ENCODE assay signal across 13 cellular contexts in the genomic region with DNA sequence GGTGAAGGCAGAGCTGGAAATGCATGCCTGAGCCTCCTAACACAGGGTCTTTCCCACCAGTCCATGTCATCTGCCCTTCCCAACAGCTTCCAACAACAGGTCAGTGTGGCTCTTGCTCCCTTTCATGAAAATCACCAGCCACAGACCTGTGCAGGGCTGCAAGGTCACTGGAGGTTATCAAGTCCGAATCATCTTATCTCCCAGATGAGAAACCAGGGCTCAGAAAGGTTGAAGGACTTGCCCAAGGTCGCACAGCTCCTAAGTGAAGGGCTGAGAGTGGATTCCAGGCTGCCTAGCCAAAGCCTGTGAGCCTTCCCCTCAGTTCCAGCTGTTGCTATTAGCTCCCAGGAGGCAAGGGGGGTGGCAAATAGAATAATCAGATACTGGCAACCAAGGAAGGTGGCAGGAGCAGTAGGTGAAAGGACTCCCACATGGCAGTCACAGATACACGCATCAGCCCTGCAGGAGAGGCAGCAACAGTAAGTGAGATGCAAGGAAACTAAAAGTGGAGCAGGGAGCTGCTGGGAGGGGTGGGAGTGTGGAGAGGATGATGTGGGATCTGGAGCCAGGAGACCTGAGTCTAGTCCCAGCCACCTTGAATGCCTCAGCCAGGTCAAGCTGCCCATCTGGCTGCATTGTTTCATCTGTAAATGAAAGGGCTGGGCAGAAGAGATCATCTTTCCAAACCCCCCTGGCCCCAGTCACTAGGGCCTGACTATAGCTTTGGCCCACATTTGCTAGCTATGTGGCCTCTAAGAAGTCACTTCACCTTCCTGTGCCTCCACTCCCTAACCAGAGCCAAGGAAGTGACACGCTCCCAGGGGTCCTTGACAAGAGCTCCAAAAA.
DNase-seq lines count a peak whose midpoint lies in the region; TF ChIP-seq lines count a peak whose summit lies in the region.
"Had no signal": no experiment of that assay in that cellular context is flagged by ENCODE, and none has a peak within 500 bp of the region (broad histone marks: within the 10 kb centered on the region; RNA-seq: fewer than 3 reads in every experiment).

No MANE protein-coding gene starts in this region.

- intact Hi-C loops in stomach (cut with DNase I; ENCODE audit: low total_unique reads): no loop called here

- CTCF ChIA-PET in SK-N-SH (lab: Yijun Ruan, JAX): interaction anchor here (0.6 to 1.3 kb wide), 4 partner anchors 11 to 24 kb away, joined by 3 to 5 read pairs (median 3); no protein-coding TSS in a partner anchor

- POLR2A ChIA-PET in SK-N-SH (lab: Yijun Ruan, JAX): interaction anchor here (1.3 kb wide), 1 partner anchor 75 kb away, joined by 4 read pairs; no protein-coding TSS in a partner anchor

- TF ChIP-seq CTCF in SK-N-SH (IDR thresholded peaks at IDR 0.05): no peak
- no peak for TF ChIP-seq CTCF in stomach (IDR thresholded peaks at IDR 0.05)

- H4K20me1 ChIP-seq in SK-N-SH (ENCODE audit: insufficient read depth): no peaks in the 10 kb centered on the region; the same call in 1 of the 2 replicates

- H3K9me2 ChIP-seq in SK-N-SH: no peaks in the 10 kb centered on the region

- H3K9me3 ChIP-seq in SK-N-SH (no peaks in the 10 kb centered on the region), stomach (no peaks in the 10 kb centered on the region)

- no peaks in the 10 kb centered on the region for H3K36me3 ChIP-seq in SK-N-SH (replicated peaks in 1 of 2; ENCODE audit: control insufficient read depth in 1 of 2, insufficient read depth in 2 of 2, low read length in 1 of 2)
- H3K36me3 ChIP-seq in stomach: peaks cover 0 to 4% (median 0%) of the 10 kb centered on the region in 4 donors

- H3K27ac ChIP-seq in SK-N-SH (ENCODE audit: low read depth in 2 of 2, low read length in 1 of 2): peak overlapping the region in 1 of 2 experiments; percentile 88; a peak in 2 of 4 replicates
- H3K27ac ChIP-seq in stomach: peak overlapping the region; percentile 62 to 89 (median 87)
- H3K27ac ChIP-seq: 22Rv1 had no signal

- no peak for TF ChIP-seq POLR2A in stomach (IDR thresholded peaks at IDR 0.05)

- no peak overlapping the region for H2AFZ ChIP-seq in SK-N-SH (ENCODE audit: low read depth)

- peak overlapping the region; percentile 52; the same call in 1 of the 2 replicates for H3K4me2 ChIP-seq in SK-N-SH

- H3K27me3 ChIP-seq in SK-N-SH (ENCODE audit: insufficient read depth): no peaks in the 10 kb centered on the region
- H3K27me3 ChIP-seq in stomach: no peaks in the 10 kb centered on the region

- WGBS in SK-N-SH (ENCODE audit: low lambda C conversion rate): 81% methylated on average over 4 of the region's 4 CpGs
- WGBS in stomach, 5 donors: 41 to 63% (median 44%) methylated on average over 4 of the region's 4 CpGs

- no peak for TF ChIP-seq RAD21 in SK-N-SH (IDR thresholded peaks at IDR 0.05; ENCODE audit: low read length)

- peak; percentile 25 for DNase-seq in NCI-H1694 treated with DMSO at 0.1 percent for 48 hours (lab: John Stamatoyannopoulos, UW)
- no peak for DNase-seq in NCI-H1694 (lab: John Stamatoyannopoulos, UW)
- DNase-seq in SK-N-SH: peak; percentile 59
- DNase-seq in left kidney (ENCODE audit: low read depth, low spot score): peak; percentile 62
- DNase-seq in stomach: no peak
- DNase-seq in NOMO-1 treated with dmso at 0.1 percent for 144 hours (lab: John Stamatoyannopoulos, UW; ENCODE audit: unreplicated experiment): no peak
- no peak for DNase-seq in HuH-7.5 (ENCODE audit: low spot score)
- no peak for DNase-seq in T1000 (lab: John Stamatoyannopoulos, UW)
- DNase-seq: activated CD4-positive, alpha-beta T cell treated with anti-CD3 and anti-CD28 coated beads, Interleukin-2, amount 50 U/mL, for 1 hour; naive B cell; NCI-H510A; stimulated activated CD4-positive, alpha-beta T cell treated with anti-CD3 and anti-CD28 coated beads, Interleukin-1b, Interleukin-23, amount 100 ng/mL, for 48 hours had no signal

- H3K4me1 ChIP-seq in SK-N-SH (ENCODE audit: control insufficient read depth in 1 of 2, insufficient read depth in 2 of 2, low read depth in 1 of 2, low read length in 1 of 2): peaks cover 29 to 84% of the 10 kb centered on the region in 2 experiments
- H3K4me1 ChIP-seq in stomach: peaks cover 90 to 100% (median 98%) of the 10 kb centered on the region in 4 donors

- TF ChIP-seq EP300 in SK-N-SH (IDR thresholded peaks at IDR 0.05; ENCODE audit: borderline replicate concordance in 1 of 2, low read depth in 1 of 2, low read length in 1 of 2) (peak in 1 of 2 experiments; percentile 36; a peak in 1 of 4 replicates), stomach (IDR thresholded peaks at IDR 0.05) (no peak)

- peaks cover 6% of the 10 kb centered on the region for H3F3A ChIP-seq in SK-N-SH (replicated peaks; ENCODE audit: insufficient read depth)

- no peak overlapping the region for H3K4me3 ChIP-seq in SK-N-SH (ENCODE audit: low read depth in 2 of 2, low read length in 1 of 2)
- H3K4me3 ChIP-seq in stomach: no peak overlapping the region

- no peak overlapping the region for H3K9ac ChIP-seq in SK-N-SH

- H3K79me2 ChIP-seq in SK-N-SH (ENCODE audit: insufficient read depth): peaks cover 21% of the 10 kb centered on the region

TF ChIP-seq in SK-N-SH, 30 proteins besides CTCF, POLR2A, EP300 and RAD21:
- TF ChIP-seq NFIC (IDR thresholded peaks at IDR 0.05; ENCODE audit: borderline replicate concordance): no peak
- TF ChIP-seq TAF1 (IDR thresholded peaks at IDR 0.05; ENCODE audit: borderline replicate concordance, low read depth, low read length): no peak
- no peak for TF ChIP-seq NRF1 (IDR thresholded peaks at IDR 0.05; ENCODE audit: low read depth, low read length)
- TF ChIP-seq GATA2 (CRISPR knock-in tag; IDR thresholded peaks at IDR 0.05): peak; percentile 79
- TF ChIP-seq POLR2AphosphoS5 (IDR thresholded peaks at IDR 0.05; ENCODE audit: low read depth, low read length): no peak
- no peak for TF ChIP-seq RFX5 (IDR thresholded peaks at IDR 0.05; ENCODE audit: low read length)

Comparison
In these comparisons a context has a peak if more than half of its experiments do, and no peak if none do; other contexts are left out.
1. DNase-seq: peak in NCI-H1694 treated with DMSO at 0.1 percent for 48 hours (single experiment), SK-N-SH (single experiment) and left kidney (single experiment); none in NCI-H1694 (single experiment), stomach (single experiment), NOMO-1 treated with dmso at 0.1 percent for 144 hours (single experiment), HuH-7.5 (single experiment) and T1000 (single experiment).